1 cellular context compared by ENCODE assay signal in genomic region chr20:7714549-7714948, GRCh38.
TF ChIP-seq lines count a peak whose summit lies in the region.

No MANE protein-coding gene starts in this region.

TF ChIP-seq in HepG2, 621 proteins besides CTCF, POLR2A, EP300 and RAD21 (continued from another document and continues in another):
- TF ChIP-seq AHDC1 (CRISPR knock-in tag; IDR thresholded peaks at IDR 0.05; ENCODE audit: borderline replicate concordance) (peak; percentile 41; the same call in 1 of the 2 replicates), ATF2 (CRISPR knock-in tag; IDR thresholded peaks at IDR 0.05) (0 out of 2 replicates have a peak, but pooled peaks have one; percentile 17), PLRG1 (conservative IDR thresholded peaks at IDR 0.05) (no peak), ZNF280D (CRISPR knock-in tag; IDR thresholded peaks at IDR 0.05) (no peak), HHEX (CRISPR knock-in tag; IDR thresholded peaks at IDR 0.05) (no peak), DMAP1 (CRISPR knock-in tag; IDR thresholded peaks at IDR 0.05) (no peak), ZSCAN22 (CRISPR knock-in tag; IDR thresholded peaks at IDR 0.05) (no peak), FOXA3 (CRISPR knock-in tag; IDR thresholded peaks at IDR 0.05) (no peak), POGZ (CRISPR knock-in tag; IDR thresholded peaks at IDR 0.05) (peak; percentile 72; the same call in 1 of the 2 replicates), ZNF30 (CRISPR knock-in tag; IDR thresholded peaks at IDR 0.05) (no peak), EED (CRISPR knock-in tag; IDR thresholded peaks at IDR 0.05) (no peak), ONECUT2 (CRISPR knock-in tag; IDR thresholded peaks at IDR 0.05) (no peak), ATF6 (CRISPR knock-in tag; conservative IDR thresholded peaks at IDR 0.05) (no peak), TCF7 (IDR thresholded peaks at IDR 0.05; ENCODE audit: low read depth) (no peak), SETDB1 (CRISPR knock-in tag; IDR thresholded peaks at IDR 0.05; ENCODE audit: borderline replicate concordance) (no peak), CREBL2 (CRISPR knock-in tag; IDR thresholded peaks at IDR 0.05; ENCODE audit: borderline replicate concordance) (no peak), ZNF749 (CRISPR knock-in tag; IDR thresholded peaks at IDR 0.05; ENCODE audit: borderline replicate concordance) (no peak), CC2D1A (CRISPR knock-in tag; IDR thresholded peaks at IDR 0.05) (no peak), GZF1 (CRISPR knock-in tag; IDR thresholded peaks at IDR 0.05) (no peak), LCORL (IDR thresholded peaks at IDR 0.05) (no peak), LCORL (CRISPR knock-in tag; IDR thresholded peaks at IDR 0.05) (no peak), SOX5 (CRISPR knock-in tag; IDR thresholded peaks at IDR 0.05; ENCODE audit: borderline replicate concordance) (0 out of 2 replicates have a peak, but pooled peaks have one; percentile 7), RBAK (CRISPR knock-in tag; IDR thresholded peaks at IDR 0.05) (no peak), SIN3A (IDR thresholded peaks at IDR 0.05; ENCODE audit: borderline replicate concordance, low read depth, low read length) (no peak), ZBTB49 (CRISPR knock-in tag; IDR thresholded peaks at IDR 0.05; ENCODE audit: borderline replicate concordance) (no peak), HNF1A (IDR thresholded peaks at IDR 0.05; ENCODE audit: low read depth) (peak; percentile 99), HNF1A (CRISPR knock-in tag; IDR thresholded peaks at IDR 0.05; ENCODE audit: borderline replicate concordance) (peak; percentile 98), ZBTB42 (CRISPR knock-in tag; IDR thresholded peaks at IDR 0.05) (no peak), CENPT (CRISPR knock-in tag; IDR thresholded peaks at IDR 0.05; ENCODE audit: low read depth) (no peak), ZNF362 (CRISPR knock-in tag; IDR thresholded peaks at IDR 0.05; ENCODE audit: borderline replicate concordance) (no peak), ZSCAN5A (CRISPR knock-in tag; IDR thresholded peaks at IDR 0.05; ENCODE audit: borderline replicate concordance) (no peak), GABPA (IDR thresholded peaks at IDR 0.05; ENCODE audit: low read depth, low read length) (no peak), GABPA (CRISPR knock-in tag; IDR thresholded peaks at IDR 0.05; ENCODE audit: low read depth) (no peak), KAT2B (IDR thresholded peaks at IDR 0.05; ENCODE audit: borderline replicate concordance, low read depth, low read length) (no peak), DNMT1 (CRISPR knock-in tag; IDR thresholded peaks at IDR 0.05) (no peak), ZNF709 (CRISPR knock-in tag; IDR thresholded peaks at IDR 0.05) (no peak), ZNF75D (CRISPR knock-in tag; IDR thresholded peaks at IDR 0.05; ENCODE audit: borderline replicate concordance) (no peak), SOX13 (IDR thresholded peaks at IDR 0.05) (no peak), SOX13 (CRISPR knock-in tag; conservative IDR thresholded peaks at IDR 0.05 in 1 of 2, IDR thresholded peaks at IDR 0.05 in 1 of 2) (peak in 1 of 2 experiments; percentile 30; a peak in 1 of 4 replicates), ZNF143 (CRISPR knock-in tag; IDR thresholded peaks at IDR 0.05) (no peak)
